22 cellular contexts compared by ENCODE assay signal in genomic region chr10:1874533-1874932, GRCh38.
"Had no signal": no experiment of that assay in that cellular context is flagged by ENCODE, and none has a peak within 500 bp of the region (broad histone marks: within the 10 kb centered on the region; RNA-seq: fewer than 3 reads in every experiment).

No MANE protein-coding gene starts in this region.

- H3K4me1 ChIP-seq: breast epithelium, right lobe of liver, testis, uterus had no signal

- DNase-seq: activated CD4-positive, CD25-positive, alpha-beta regulatory T cell treated with anti-CD3 and anti-CD28 coated beads, Interleukin-2, amount 50 U/mL, for 72 hours; activated naive CD4-positive, alpha-beta T cell; activated T-cell treated with anti-CD3 and anti-CD28 coated beads, Interleukin-2, amount 50 U/mL, for 1 hour; effector memory CD4-positive, alpha-beta T cell; foreskin melanocyte; immature natural killer cell; naive thymus-derived CD4-positive, alpha-beta T cell; occipital lobe; posterior cingulate gyrus; right lobe of liver; stimulated activated CD4-positive, alpha-beta T cell treated with anti-CD3 and anti-CD28 coated beads, Interleukin-1b, Interleukin-23, amount 100 ng/mL, for 48 hours; testis; trophoblast cell; uterus; WERI-Rb-1 had no signal

- FAIRE-seq: colon had no signal

- H3K4me3 ChIP-seq: breast epithelium, lung, right lobe of liver, skin epidermis, testis, uterus had no signal

- H3K36me3 ChIP-seq: breast epithelium, right lobe of liver, uterus, WERI-Rb-1 had no signal

- H3K9me3 ChIP-seq: right lobe of liver, testis, uterus had no signal

- ATAC-seq: activated T-helper 17 cell treated with anti-CD3 and anti-CD28 coated beads, Interleukin-2, amount 50 U/mL, for 72 hours; left lobe of liver; naive thymus-derived CD4-positive, alpha-beta T cell; right lobe of liver; stimulated activated effector memory CD8-positive, alpha-beta T cell treated with anti-CD3 and anti-CD28 coated beads, Interleukin-12 subunit alpha, Interleukin-12 subunit beta, amount 100 ng/mL, for 72 hours had no signal

- H3K27ac ChIP-seq: breast epithelium, right lobe of liver, skin epidermis, testis, uterus, WERI-Rb-1 had no signal

- H3K27me3 ChIP-seq: right lobe of liver, testis, uterus had no signal
